Comparison of ENCODE assay signal across 8 cellular contexts in the genomic region with DNA sequence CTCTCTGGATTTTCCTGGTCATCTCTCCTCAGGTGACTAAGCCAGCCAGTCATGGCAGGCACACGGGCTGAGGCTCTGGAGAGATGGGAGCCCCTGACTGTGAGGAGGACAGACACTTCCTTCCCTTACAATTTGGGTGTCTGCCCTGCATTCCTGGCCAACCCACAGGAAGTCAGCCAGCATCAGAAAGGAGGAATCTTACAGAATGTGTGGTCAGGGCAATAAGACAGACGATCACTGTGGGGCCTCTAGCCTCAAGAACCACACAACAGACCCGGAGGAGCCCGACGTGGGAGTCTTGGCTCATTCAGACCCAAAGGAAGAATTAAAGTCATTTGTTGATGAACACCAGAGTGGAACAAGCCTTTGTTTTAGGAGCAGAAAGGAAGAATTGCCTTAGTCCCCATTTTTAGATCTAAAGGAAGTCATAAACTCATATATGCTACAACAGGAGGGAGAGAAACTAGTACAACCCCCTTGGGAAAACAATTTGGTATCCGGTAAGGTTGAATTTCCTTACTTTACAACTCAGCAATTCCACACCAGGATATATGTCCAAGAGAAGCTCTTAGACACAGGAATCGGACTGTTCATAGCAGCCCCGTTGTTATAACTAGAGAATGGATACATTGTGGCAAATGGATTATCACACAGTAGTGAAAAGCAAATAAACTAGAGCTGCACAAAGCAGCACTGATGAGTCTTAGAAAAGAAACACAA.
A peak's percentile ranks its signal among the peaks of the same experiment; 100 is the strongest.
DNase-seq lines count a peak whose midpoint lies in the region; ATAC-seq, FAIRE-seq and TF ChIP-seq lines count a peak whose summit lies in the region.

No MANE protein-coding gene starts in this region.

- no peak for TF ChIP-seq CTCF in activated B cell treated with CpG ODN at 0.5 μM for 24 hours (IDR thresholded peaks at IDR 0.05)
- TF ChIP-seq CTCF in testis (IDR thresholded peaks at IDR 0.05): no peak

- H3K4me1 Mint-ChIP-seq in activated B cell treated with CpG ODN at 0.5 μM for 24 hours: peaks cover 49% of the 10 kb centered on the region
- peaks cover 0 to 11% (median 0%) of the 10 kb centered on the region in 7 donors for H3K4me1 Mint-ChIP-seq in naive thymus-derived CD4-positive, alpha-beta T cell

- H3K27me3 ChIP-seq in testis (no peaks in the 10 kb centered on the region), H7 (ENCODE audit: control insufficient read depth, insufficient read depth, low read length) (no peaks in the 10 kb centered on the region)
- no peaks in the 10 kb centered on the region for H3K27me3 ChIP-seq in naive thymus-derived CD4-positive, alpha-beta T cell (ENCODE audit: control insufficient read depth in 2 of 2, insufficient read depth in 2 of 2, low read length in 2 of 2)

- peak; percentile 77 for DNase-seq in HTR-8/SVneo (ENCODE audit: insufficient read length, low spot score)
- no peak for DNase-seq in activated B cell treated with CpG ODN at 0.5 μM for 24 hours
- DNase-seq in islet precursor cell: peak; percentile 96
- DNase-seq in testis: peak; percentile 53
- no peak for DNase-seq in H7
- no peak for DNase-seq in cortex of kidney (lab: John Stamatoyannopoulos, UW)
- DNase-seq in naive thymus-derived CD4-positive, alpha-beta T cell: no peak

- no peaks in the 10 kb centered on the region for H3K36me3 Mint-ChIP-seq in activated B cell treated with CpG ODN at 0.5 μM for 24 hours (ENCODE audit: low read depth)
- no peaks in the 10 kb centered on the region for H3K36me3 Mint-ChIP-seq in naive thymus-derived CD4-positive, alpha-beta T cell

- H3K36me3 ChIP-seq in testis (ENCODE audit: low read depth, missing control alignments) (no peaks in the 10 kb centered on the region), H7 (replicated peaks; ENCODE audit: control insufficient read depth, insufficient read depth, low read length) (no peaks in the 10 kb centered on the region)
- no peaks in the 10 kb centered on the region for H3K36me3 ChIP-seq in naive thymus-derived CD4-positive, alpha-beta T cell (ENCODE audit: control insufficient read depth in 2 of 3, insufficient read depth in 3 of 3, low read length in 3 of 3)

- peak; percentile 81 for FAIRE-seq in HTR-8/SVneo (lab: Jason Lieb, UNC)

- CTCF ChIA-PET in activated B cell treated with CpG ODN at 0.5 μM for 24 hours (lab: Charles Lee): interaction anchor here (1.6 kb wide), 2 partner anchors 39 to 89 kb away, joined by 4 to 10 read pairs; no protein-coding TSS in a partner anchor
- CTCF ChIA-PET in naive thymus-derived CD4-positive, alpha-beta T cell (lab: Charles Lee): no interaction called here

- H3K27ac Mint-ChIP-seq in activated B cell treated with CpG ODN at 0.5 μM for 24 hours: peak overlapping the region; percentile 38
- no peak overlapping the region for H3K27ac Mint-ChIP-seq in naive thymus-derived CD4-positive, alpha-beta T cell

- 17 to 34% methylated on average over 8 of the region's 8 CpGs for WGBS in testis, 2 donors

- TF ChIP-seq POLR2A in testis (IDR thresholded peaks at IDR 0.05): no peak

- H3K9me3 ChIP-seq in testis: no peaks in the 10 kb centered on the region
- no peaks in the 10 kb centered on the region for H3K9me3 ChIP-seq in naive thymus-derived CD4-positive, alpha-beta T cell (ENCODE audit: control insufficient read depth in 2 of 3, low read length in 3 of 3)

- no peak for ATAC-seq in activated B cell treated with CpG ODN at 0.5 μM for 24 hours (ENCODE audit: low read depth)
- no peak for ATAC-seq in naive thymus-derived CD4-positive, alpha-beta T cell
- no peak for ATAC-seq in GM19023 (IDR thresholded peaks at IDR 0.05; ENCODE audit: unreplicated experiment)

- no peaks in the 10 kb centered on the region for H3K9me3 Mint-ChIP-seq in activated B cell treated with CpG ODN at 0.5 μM for 24 hours
- H3K9me3 Mint-ChIP-seq in naive thymus-derived CD4-positive, alpha-beta T cell: no peaks in the 10 kb centered on the region

- intact Hi-C loops in activated B cell treated with CpG ODN at 0.5 μM for 24 hours (cut with micrococcal nuclease) (loop anchor here (5.0 kb wide), 2 partner anchors 57 to 317 kb away; a partner anchor contains a TSS), testis (cut with DNase I; ENCODE audit: low total_unique reads) (no loop called here)
- intact Hi-C loops in naive thymus-derived CD4-positive, alpha-beta T cell (cut with micrococcal nuclease): no loop called here

- H3K27ac ChIP-seq in testis: peak overlapping the region; percentile 87 to 92
- H3K27ac ChIP-seq in naive thymus-derived CD4-positive, alpha-beta T cell (ENCODE audit: low read depth, low read length): no peak overlapping the region

- no peaks in the 10 kb centered on the region for H3K27me3 Mint-ChIP-seq in activated B cell treated with CpG ODN at 0.5 μM for 24 hours
- H3K27me3 Mint-ChIP-seq in naive thymus-derived CD4-positive, alpha-beta T cell: peaks cover 9 to 22% (median 17%) of the 10 kb centered on the region in 5 donors

- H3K4me1 ChIP-seq in testis: peaks cover 70% of the 10 kb centered on the region
- no peaks in the 10 kb centered on the region for H3K4me1 ChIP-seq in naive thymus-derived CD4-positive, alpha-beta T cell (ENCODE audit: control insufficient read depth in 2 of 2, insufficient read depth in 2 of 2, low read length in 2 of 2)

- peak overlapping the region; percentile 12 for H3K4me3 Mint-ChIP-seq in activated B cell treated with CpG ODN at 0.5 μM for 24 hours
- no peak overlapping the region for H3K4me3 Mint-ChIP-seq in naive thymus-derived CD4-positive, alpha-beta T cell

- POLR2A ChIA-PET in activated B cell treated with CpG ODN at 0.5 μM for 24 hours (lab: Charles Lee): interaction anchor here (1.7 to 1.9 kb wide), 3 partner anchors 16 to 88 kb away, joined by 10 to 24 read pairs (median 19); a partner anchor contains a TSS
- POLR2A ChIA-PET in naive thymus-derived CD4-positive, alpha-beta T cell (lab: Charles Lee): no interaction called here

- no peak overlapping the region for H3K4me3 ChIP-seq in testis
- no peak overlapping the region for H3K4me3 ChIP-seq in H7 (ENCODE audit: insufficient read depth, low read depth, low read length)
- H3K4me3 ChIP-seq in naive thymus-derived CD4-positive, alpha-beta T cell (ENCODE audit: low read length): no peak overlapping the region

Comparison
In these comparisons a context has a peak if more than half of its experiments do, and no peak if none do; other contexts are left out.
1. DNase-seq: peak in HTR-8/SVneo (single experiment), islet precursor cell (single experiment) and testis (single experiment); none in activated B cell treated with CpG ODN at 0.5 μM for 24 hours (single experiment), H7 (single experiment), cortex of kidney (single experiment) and naive thymus-derived CD4-positive, alpha-beta T cell (0 of 9).